In genomic region chr2:68756178-68756577, GRCh38 we compare ENCODE assay signal across 1 cellular context.
TF ChIP-seq lines count a peak whose summit lies in the region.

No MANE protein-coding gene starts in this region.

TF ChIP-seq in H1, 55 proteins besides CTCF, POLR2A, EP300 and RAD21:
- TF ChIP-seq, protein P1, sequence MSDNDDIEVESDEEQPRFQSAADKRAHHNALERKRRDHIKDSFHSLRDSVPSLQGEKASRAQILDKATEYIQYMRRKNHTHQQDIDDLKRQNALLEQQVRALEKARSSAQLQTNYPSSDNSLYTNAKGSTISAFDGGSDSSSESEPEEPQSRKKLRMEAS (IDR thresholded peaks at IDR 0.05), result 0 out of 2 replicates have a peak, but pooled peaks have one; percentile 28
- no peak for TF ChIP-seq ATF2 (IDR thresholded peaks at IDR 0.05; ENCODE audit: low read length)
- TF ChIP-seq CTBP2 (IDR thresholded peaks at IDR 0.05; ENCODE audit: borderline replicate concordance, insufficient read depth, insufficient read length, low read length), result no peak
